Comparison of ENCODE assay signal across 23 cellular contexts in the genomic region with DNA sequence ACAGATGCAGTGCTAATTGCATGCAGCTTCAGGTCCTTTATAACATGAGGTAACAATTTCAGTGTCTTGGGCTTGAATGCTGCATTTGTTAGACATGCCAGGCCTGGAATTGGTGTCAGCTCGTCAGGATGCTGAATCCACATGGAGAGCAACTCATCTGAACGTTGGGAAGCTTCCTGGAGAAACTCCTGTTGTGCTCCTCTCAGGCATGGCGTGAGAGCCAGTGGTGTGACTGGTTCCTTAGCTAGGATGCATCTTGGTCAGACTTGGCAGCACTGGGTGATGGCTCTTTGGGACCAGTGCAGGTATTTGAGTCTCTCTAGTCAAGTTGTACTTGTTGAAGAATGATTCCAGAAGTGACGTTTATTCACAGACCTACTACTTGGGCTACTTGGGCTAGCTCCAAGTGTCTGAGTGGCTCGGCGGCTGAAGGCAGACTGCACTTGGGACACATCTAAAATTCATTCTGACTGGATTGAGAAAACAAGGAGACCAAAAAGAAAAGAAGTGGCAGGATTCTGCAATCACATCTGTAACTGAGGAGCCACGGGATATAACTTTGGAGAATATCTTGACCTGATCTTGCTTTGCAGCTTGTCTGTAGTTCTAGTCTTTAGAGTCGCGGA.
"Had no signal": no experiment of that assay in that cellular context is flagged by ENCODE, and none has a peak within 500 bp of the region (broad histone marks: within the 10 kb centered on the region; RNA-seq: fewer than 3 reads in every experiment).

No MANE protein-coding gene starts in this region.

- H3K4me3 ChIP-seq: ascending aorta, body of pancreas, SJCRH30 had no signal

- ATAC-seq: activated naive CD4-positive, alpha-beta T cell treated with anti-CD3 and anti-CD28 coated beads, Interleukin-2, amount 50 U/mL, for 72 hours; activated naive CD8-positive, alpha-beta T cell treated with anti-CD3 and anti-CD28 coated beads, Interleukin-2, amount 50 U/mL, for 24 hours; activated T-cell treated with anti-CD3 and anti-CD28 coated beads, Interleukin-2, amount 50 U/mL, for 4 hours; body of pancreas had no signal

- H3K9ac ChIP-seq: SK-N-SH had no signal

- H3K9me2 ChIP-seq: SK-N-SH had no signal

- H3K27ac ChIP-seq: ascending aorta, body of pancreas, SJCRH30, VCaP had no signal

- H3K9me3 Mint-ChIP-seq: activated CD4-positive, alpha-beta memory T cell treated with anti-CD3 and anti-CD28 coated beads for 36 hours; activated CD4-positive, alpha-beta T cell treated with anti-CD3 and anti-CD28 coated beads, Interleukin-2, amount 10 ng/mL, durations not matched to agents 7 days and 5 days; activated naive CD4-positive, alpha-beta T cell treated with anti-CD3 and anti-CD28 coated beads, Interleukin-2, amount 50 U/mL, for 72 hours; activated naive CD8-positive, alpha-beta T cell treated with anti-CD3 and anti-CD28 coated beads, Interleukin-2, amount 50 U/mL, for 24 hours; activated T-cell treated with anti-CD3 and anti-CD28 coated beads, Interleukin-2, amount 50 U/mL, for 4 hours had no signal

- H3K27me3 ChIP-seq: ascending aorta, body of pancreas, SJCRH30 had no signal

- H3K27ac Mint-ChIP-seq: activated CD4-positive, alpha-beta memory T cell treated with anti-CD3 and anti-CD28 coated beads for 36 hours; activated CD4-positive, alpha-beta T cell treated with anti-CD3 and anti-CD28 coated beads, Interleukin-2, amount 10 ng/mL, durations not matched to agents 7 days and 5 days; activated naive CD4-positive, alpha-beta T cell treated with anti-CD3 and anti-CD28 coated beads, Interleukin-2, amount 50 U/mL, for 72 hours; activated naive CD8-positive, alpha-beta T cell treated with anti-CD3 and anti-CD28 coated beads, Interleukin-2, amount 50 U/mL, for 24 hours had no signal

- H3K4me2 ChIP-seq: SK-N-SH had no signal

- DNase-seq: activated CD4-positive, alpha-beta memory T cell treated with anti-CD3 and anti-CD28 coated beads for 36 hours; activated CD4-positive, alpha-beta T cell treated with anti-CD3 and anti-CD28 coated beads, Interleukin-2, amount 10 ng/mL, durations not matched to agents 7 days and 5 days; activated CD4-positive, CD25-positive, alpha-beta regulatory T cell; activated CD8-positive, alpha-beta memory T cell treated with anti-CD3 and anti-CD28 coated beads for 24 hours; activated effector memory CD4-positive, alpha-beta T cell treated with anti-CD3 and anti-CD28 coated beads, Interleukin-2, amount 50 U/mL, for 16 hours; activated naive CD4-positive, alpha-beta T cell treated with Interleukin-2 at 50 U/mL for 16 hours; activated naive CD8-positive, alpha-beta T cell treated with anti-CD3 and anti-CD28 coated beads, Interleukin-2, amount 50 U/mL, for 24 hours; activated T-cell treated with anti-CD3 and anti-CD28 coated beads, Interleukin-2, amount 50 U/mL, for 4 hours; amniotic stem cell; body of pancreas; central memory CD4-positive, alpha-beta T cell; Kasumi-1; NCI-H1105 treated with DMSO at 0.1 percent for 48 hours; NCI-H1436 treated with DMSO at 0.1 percent for 48 hours; NCI-H187; NCI-H2081 treated with DMSO at 0.1 percent for 48 hours; NCI-H526; SJCRH30; SK-N-SH; T-helper 1 cell had no signal

- H3K36me3 ChIP-seq: ascending aorta, SJCRH30 had no signal

- H3K4me3 Mint-ChIP-seq: activated CD4-positive, alpha-beta memory T cell treated with anti-CD3 and anti-CD28 coated beads for 36 hours; activated CD4-positive, alpha-beta T cell treated with anti-CD3 and anti-CD28 coated beads, Interleukin-2, amount 10 ng/mL, durations not matched to agents 7 days and 5 days; activated naive CD8-positive, alpha-beta T cell treated with anti-CD3 and anti-CD28 coated beads, Interleukin-2, amount 50 U/mL, for 24 hours; activated T-cell treated with anti-CD3 and anti-CD28 coated beads, Interleukin-2, amount 50 U/mL, for 4 hours had no signal

- H3K4me1 ChIP-seq: ascending aorta, body of pancreas had no signal

- H3K27me3 Mint-ChIP-seq: activated CD4-positive, alpha-beta memory T cell treated with anti-CD3 and anti-CD28 coated beads for 36 hours; activated CD4-positive, alpha-beta T cell treated with anti-CD3 and anti-CD28 coated beads, Interleukin-2, amount 10 ng/mL, durations not matched to agents 7 days and 5 days; activated naive CD8-positive, alpha-beta T cell treated with anti-CD3 and anti-CD28 coated beads, Interleukin-2, amount 50 U/mL, for 24 hours had no signal

- H3K36me3 Mint-ChIP-seq: activated CD4-positive, alpha-beta memory T cell treated with anti-CD3 and anti-CD28 coated beads for 36 hours; activated naive CD4-positive, alpha-beta T cell treated with anti-CD3 and anti-CD28 coated beads, Interleukin-2, amount 50 U/mL, for 72 hours had no signal
